In genomic region chr1:173946380-173946921, GRCh38 we compare ENCODE assay signal across 26 cellular contexts. TPM values are rescaled to one million over a fixed set of nuclear protein-coding genes. Genes with fewer than 3 reads are reported as not detected.
DNase-seq lines count a peak whose midpoint lies in the region; ATAC-seq and TF ChIP-seq lines count a peak whose summit lies in the region.
"Had no signal": no experiment of that assay in that cellular context is flagged by ENCODE, and none has a peak within 500 bp of the region (broad histone marks: within the 10 kb centered on the region; RNA-seq: fewer than 3 reads in every experiment).

No MANE protein-coding gene starts in this region.

- no peak for DNase-seq in CD8-positive, alpha-beta T cell
- DNase-seq in HFFc6: no peak
- DNase-seq in activated naive CD8-positive, alpha-beta T cell treated with anti-CD3 and anti-CD28 coated beads, Interleukin-2, amount 50 U/mL, for 24 hours: no peak
- DNase-seq in glutamatergic neuron: no peak
- no peak for DNase-seq in uterus
- DNase-seq: activated CD4-positive, alpha-beta T cell treated with anti-CD3 and anti-CD28 coated beads for 48 hours; activated effector memory CD4-positive, alpha-beta T cell treated with Interleukin-2 at 50 U/mL for 16 hours; Calu3; cerebellar nuclear complex; Kasumi-1; kidney glomerular epithelial cell; lower lobe of right lung; NCI-H1092; NCI-H1694 treated with DMSO at 0.1 percent for 48 hours; NCI-H510A; nephron progenitor cell; retina; small intestine; stimulated activated CD4-positive, alpha-beta T cell treated with anti-CD3 and anti-CD28 coated beads, Interleukin-1b, Interleukin-23, amount 100 ng/mL, for 48 hours; WERI-Rb-1 had no signal

- POLR2A ChIA-PET in CD8-positive, alpha-beta T cell (lab: Charles Lee): no interaction called here

- H3K9me3 ChIP-seq in CD8-positive, alpha-beta T cell (ENCODE audit: low read length): no peaks in the 10 kb centered on the region
- no peaks in the 10 kb centered on the region for H3K9me3 ChIP-seq in uterus
- H3K9me3 ChIP-seq: lower lobe of right lung had no signal

- no peaks in the 10 kb centered on the region for H3K27me3 ChIP-seq in CD8-positive, alpha-beta T cell (ENCODE audit: insufficient read depth, low read length)
- H3K27me3 ChIP-seq in uterus: no peaks in the 10 kb centered on the region

- CTCF ChIA-PET in CD8-positive, alpha-beta T cell (lab: Charles Lee): no interaction called here

- H3K4me1 Mint-ChIP-seq in CD8-positive, alpha-beta T cell (ENCODE audit: low read depth): no peaks in the 10 kb centered on the region
- peaks cover 9% of the 10 kb centered on the region; the same call in 1 of the 2 replicates for H3K4me1 Mint-ChIP-seq in HFFc6 (ENCODE audit: low read depth)
- H3K4me1 Mint-ChIP-seq in activated naive CD8-positive, alpha-beta T cell treated with anti-CD3 and anti-CD28 coated beads, Interleukin-2, amount 50 U/mL, for 24 hours: no peaks in the 10 kb centered on the region
- no peaks in the 10 kb centered on the region for H3K4me1 Mint-ChIP-seq in glutamatergic neuron (ENCODE audit: low read depth, unreplicated experiment)
- H3K4me1 Mint-ChIP-seq: nephron progenitor cell had no signal

- no peak for ATAC-seq in CD8-positive, alpha-beta T cell
- no peak for ATAC-seq in activated naive CD8-positive, alpha-beta T cell treated with anti-CD3 and anti-CD28 coated beads, Interleukin-2, amount 50 U/mL, for 24 hours
- ATAC-seq in GM18511 (IDR thresholded peaks at IDR 0.05; ENCODE audit: unreplicated experiment) (no peak), GM18502 (IDR thresholded peaks at IDR 0.05; ENCODE audit: poor library complexity, unreplicated experiment) (no peak)
- ATAC-seq: GM12878, lower lobe of right lung had no signal

- H3K4me1 ChIP-seq in CD8-positive, alpha-beta T cell (ENCODE audit: insufficient read depth, low read length): no peaks in the 10 kb centered on the region
- H3K4me1 ChIP-seq in uterus: no peaks in the 10 kb centered on the region
- H3K4me1 ChIP-seq: lower lobe of right lung had no signal

- peaks cover 60% of the 10 kb centered on the region for H3K36me3 ChIP-seq in CD8-positive, alpha-beta T cell (ENCODE audit: insufficient read depth, low read length)
- H3K36me3 ChIP-seq in uterus: no peaks in the 10 kb centered on the region

- H3K27ac Mint-ChIP-seq in CD8-positive, alpha-beta T cell: peak overlapping the region; percentile 43
- H3K27ac Mint-ChIP-seq in HFFc6 (0 out of 2 replicates have a peak overlapping the region, but pooled peaks have one; percentile 18), glutamatergic neuron (ENCODE audit: unreplicated experiment) (peak overlapping the region; percentile 8)
- H3K27ac Mint-ChIP-seq in activated naive CD8-positive, alpha-beta T cell treated with anti-CD3 and anti-CD28 coated beads, Interleukin-2, amount 50 U/mL, for 24 hours: peak overlapping the region; percentile 7
- H3K27ac Mint-ChIP-seq: nephron progenitor cell had no signal

- TF ChIP-seq CTCF in CD8-positive, alpha-beta T cell (IDR thresholded peaks at IDR 0.05): no peak
- TF ChIP-seq CTCF in HFFc6 (IDR thresholded peaks at IDR 0.05): no peak
- no peak for TF ChIP-seq CTCF in glutamatergic neuron (IDR thresholded peaks at IDR 0.05; ENCODE audit: partially characterized antibody, unreplicated experiment)
- TF ChIP-seq CTCF in uterus (IDR thresholded peaks at IDR 0.05): no peak

- TF ChIP-seq POLR2A in uterus (IDR thresholded peaks at IDR 0.05): no peak

- no peak overlapping the region for H3K4me3 Mint-ChIP-seq in CD8-positive, alpha-beta T cell
- H3K4me3 Mint-ChIP-seq in HFFc6 (no peak overlapping the region), glutamatergic neuron (ENCODE audit: unreplicated experiment) (no peak overlapping the region)
- H3K4me3 Mint-ChIP-seq in activated naive CD8-positive, alpha-beta T cell treated with anti-CD3 and anti-CD28 coated beads, Interleukin-2, amount 50 U/mL, for 24 hours: no peak overlapping the region
- H3K4me3 Mint-ChIP-seq: nephron progenitor cell had no signal

- no peaks in the 10 kb centered on the region for H3K27me3 Mint-ChIP-seq in CD8-positive, alpha-beta T cell (ENCODE audit: low read depth)
- H3K27me3 Mint-ChIP-seq in HFFc6 (ENCODE audit: insufficient read depth) (no peaks in the 10 kb centered on the region), glutamatergic neuron (ENCODE audit: unreplicated experiment) (no peaks in the 10 kb centered on the region)
- no peaks in the 10 kb centered on the region for H3K27me3 Mint-ChIP-seq in activated naive CD8-positive, alpha-beta T cell treated with anti-CD3 and anti-CD28 coated beads, Interleukin-2, amount 50 U/mL, for 24 hours

- no peak overlapping the region for H3K27ac ChIP-seq in CD8-positive, alpha-beta T cell (ENCODE audit: low read depth, low read length)
- no peak overlapping the region for H3K27ac ChIP-seq in uterus
- H3K27ac ChIP-seq: C4-2B, HL-60, lower lobe of right lung, WERI-Rb-1 had no signal

- H3K9me3 Mint-ChIP-seq in CD8-positive, alpha-beta T cell: no peaks in the 10 kb centered on the region
- H3K9me3 Mint-ChIP-seq in HFFc6 (no peaks in the 10 kb centered on the region), glutamatergic neuron (ENCODE audit: unreplicated experiment) (peaks cover 2% of the 10 kb centered on the region)
- H3K9me3 Mint-ChIP-seq in activated naive CD8-positive, alpha-beta T cell treated with anti-CD3 and anti-CD28 coated beads, Interleukin-2, amount 50 U/mL, for 24 hours: no peaks in the 10 kb centered on the region
- H3K9me3 Mint-ChIP-seq: nephron progenitor cell had no signal

- intact Hi-C loops in CD8-positive, alpha-beta T cell (cut with DNase I, micrococcal nuclease): loop anchor here in 1 of 2 experiments (10.0 kb wide), 1 partner anchor 522 kb away; no protein-coding TSS in a partner anchor
- intact Hi-C loops in uterus (cut with DNase I; ENCODE audit: low total_unique reads): no loop called here

- peaks cover 69% of the 10 kb centered on the region for H3K36me3 Mint-ChIP-seq in CD8-positive, alpha-beta T cell
- H3K36me3 Mint-ChIP-seq in HFFc6 (ENCODE audit: low read depth) (peaks cover 15% of the 10 kb centered on the region), glutamatergic neuron (ENCODE audit: unreplicated experiment) (no peaks in the 10 kb centered on the region)
- H3K36me3 Mint-ChIP-seq in activated naive CD8-positive, alpha-beta T cell treated with anti-CD3 and anti-CD28 coated beads, Interleukin-2, amount 50 U/mL, for 24 hours (ENCODE audit: low read depth): peaks cover 40% of the 10 kb centered on the region

- no peak overlapping the region for H3K4me3 ChIP-seq in CD8-positive, alpha-beta T cell (ENCODE audit: low read depth, low read length)
- no peak overlapping the region for H3K4me3 ChIP-seq in uterus
- H3K4me3 ChIP-seq: GM12878, lower lobe of right lung had no signal

RNA-seq across cellular contexts. Expression of gene SERPINC1, which starts 29.3 kb away (rescaled TPM):
- total RNA-seq in CD8-positive, alpha-beta T cell: not detected
- total RNA-seq in HFFc6 (2021; fragmentation: NEBNext Ultra II Directional; extraction: Animal tissue kit (Norgen Biotek cat#: 25700)): under 1 TPM in 5 of 6 experiments, not detected in 1; 0.12 to 0.39 (median 0.29) TPM
- not detected for total RNA-seq in glutamatergic neuron (ENCODE audit: unreplicated experiment)
- total RNA-seq in uterus: 1 to 10 TPM in 1 of 4 donors, not detected in 3; 1.0 TPM
- total RNA-seq: Daoy had no signal
